19 cellular contexts compared by ENCODE assay signal in the genomic region with DNA sequence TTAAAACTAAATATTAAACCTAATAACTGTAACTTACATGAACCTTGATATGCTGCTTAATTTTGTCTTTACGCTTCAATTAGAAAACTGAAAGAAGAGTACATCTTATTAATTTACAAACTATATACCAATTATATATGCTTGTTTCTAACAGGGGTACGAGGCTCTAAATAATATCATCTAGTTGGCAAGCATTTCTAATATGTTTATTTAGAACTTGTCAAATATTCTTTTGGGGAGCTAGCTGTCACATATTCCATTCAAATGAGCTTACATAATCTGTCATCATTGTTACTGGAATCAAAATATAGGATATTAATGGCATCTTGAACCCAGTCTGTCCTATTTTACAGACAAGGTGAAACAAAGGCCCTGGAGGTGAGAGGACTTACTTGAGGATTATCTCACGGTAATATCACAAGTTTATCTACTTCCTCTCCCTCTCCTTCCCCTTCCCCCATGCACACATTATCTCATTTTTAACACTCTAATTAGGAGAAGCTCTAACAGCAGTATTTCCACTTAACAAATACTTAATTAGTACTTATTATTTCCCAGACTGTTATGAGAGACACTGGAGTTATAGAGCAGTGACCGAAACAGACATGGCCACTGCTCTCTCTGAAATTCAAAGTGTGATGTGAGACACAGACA. TPM values are rescaled to one million over a fixed set of nuclear protein-coding genes. Genes with fewer than 3 reads are reported as not detected.
DNase-seq lines count a peak whose midpoint lies in the region; ATAC-seq, FAIRE-seq and TF ChIP-seq lines count a peak whose summit lies in the region.
"Had no signal": no experiment of that assay in that cellular context is flagged by ENCODE, and none has a peak within 500 bp of the region (broad histone marks: within the 10 kb centered on the region; RNA-seq: fewer than 3 reads in every experiment).

No MANE protein-coding gene starts in this region.

- dilution Hi-C loops in endothelial cell of umbilical vein (cut with MboI; ENCODE audit: extremely low pct_ligation_motif_present, low sequenced_read_pairs) = no loop called here

- H3K27ac ChIP-seq in SK-N-SH (ENCODE audit: low read depth in 2 of 2, low read length in 1 of 2) (peak overlapping the region in 1 of 2 experiments; percentile 93; a peak in 2 of 4 replicates), OCI-LY3 (ENCODE audit: low read length) (no peak overlapping the region), endothelial cell of umbilical vein (ENCODE audit: insufficient read depth, low read depth, low read length) (no peak overlapping the region), psoas muscle (no peak overlapping the region)
- H3K27ac ChIP-seq: tibial artery had no signal

- DNase-seq in SK-N-SH (no peak), endothelial cell of umbilical vein (ENCODE audit: low read depth, low spot score) (no peak), psoas muscle (no peak), T1000 (lab: John Stamatoyannopoulos, UW) (no peak), NCI-H1436 (lab: John Stamatoyannopoulos, UW) (no peak)
- DNase-seq: activated CD4-positive, alpha-beta T cell treated with anti-CD3 and anti-CD28 coated beads, Interleukin-2, amount 10 ng/mL, durations not matched to agents 7 days and 5 days; anterior cingulate cortex; Caco-2; Karpas-422; NCI-H1930; tibial artery had no signal

- H3K79me2 ChIP-seq in SK-N-SH (ENCODE audit: insufficient read depth) (peaks cover 79% of the 10 kb centered on the region), OCI-LY3 (ENCODE audit: low read length) (peaks cover 73% of the 10 kb centered on the region), endothelial cell of umbilical vein (ENCODE audit: control insufficient read depth, insufficient read depth, low read length) (peaks cover 78% of the 10 kb centered on the region)

- 91% methylated on average over 4 of the region's 4 CpGs for WGBS in SK-N-SH (ENCODE audit: low lambda C conversion rate)
- 69 to 87% (median 69%) methylated on average over 4 of the region's 4 CpGs for WGBS in psoas muscle, 3 donors

- H4K20me1 ChIP-seq in SK-N-SH (ENCODE audit: insufficient read depth) = peaks cover 56% of the 10 kb centered on the region
- H4K20me1 ChIP-seq in OCI-LY3 (ENCODE audit: insufficient read depth, low read length) = peaks cover 50% of the 10 kb centered on the region
- H4K20me1 ChIP-seq in endothelial cell of umbilical vein (replicated peaks; ENCODE audit: control insufficient read depth, extremely low read depth, insufficient read depth, low read length) = peaks cover 10% of the 10 kb centered on the region

- peaks cover 21% of the 10 kb centered on the region for H3F3A ChIP-seq in SK-N-SH (replicated peaks; ENCODE audit: insufficient read depth)

- no peak for TF ChIP-seq RAD21 in SK-N-SH (IDR thresholded peaks at IDR 0.05; ENCODE audit: low read length)

- H2AFZ ChIP-seq in SK-N-SH (ENCODE audit: low read depth) (no peak overlapping the region), OCI-LY3 (ENCODE audit: low read depth, low read length) (no peak overlapping the region), endothelial cell of umbilical vein (ENCODE audit: low read depth, low read length) (no peak overlapping the region)

- no peak for ATAC-seq in SK-N-SH treated with all-trans-retinoic acid at 6 μM for 48 hours
- no peak for ATAC-seq in psoas muscle
- ATAC-seq in GM18498 (IDR thresholded peaks at IDR 0.05; ENCODE audit: unreplicated experiment) = no peak

- TF ChIP-seq POLR2A in endothelial cell of umbilical vein (IDR thresholded peaks at IDR 0.05; ENCODE audit: low read depth, low read length) = no peak

- intact Hi-C loops in endothelial cell of umbilical vein (cut with micrococcal nuclease) (loop anchor here (5.0 to 10.0 kb wide), 3 partner anchors 89 to 751 kb away; a partner anchor contains a TSS), psoas muscle (cut with DNase I) (no loop called here)

- BruUV-seq in endothelial cell of umbilical vein (replicated peaks; lab: Mats Ljungman, UMichigan) = no TSS peak

- H3K4me2 ChIP-seq in SK-N-SH (peak overlapping the region; percentile 78; the same call in 1 of the 2 replicates), OCI-LY3 (ENCODE audit: low read length) (peak overlapping the region; percentile 95), endothelial cell of umbilical vein (ENCODE audit: insufficient read depth, low read length) (peak overlapping the region; percentile 97)

- CTCF ChIA-PET in SK-N-SH (lab: Yijun Ruan, JAX) (interaction anchor here (1.0 to 4.5 kb wide), 8 partner anchors 10 to 556 kb away, joined by 3 to 25 read pairs (median 6); no protein-coding TSS in a partner anchor), endothelial cell of umbilical vein (lab: Charles Lee) (interaction anchor here (0.7 to 2.2 kb wide), 3 partner anchors 10 to 152 kb away, joined by 4 to 8 read pairs (median 6); no protein-coding TSS in a partner anchor)

- H3K9me2 ChIP-seq in SK-N-SH = no peaks in the 10 kb centered on the region

- POLR2A ChIA-PET in SK-N-SH (lab: Yijun Ruan, JAX) (no interaction called here), endothelial cell of umbilical vein (lab: Charles Lee) (no interaction called here)

- H3K4me1 ChIP-seq in SK-N-SH (ENCODE audit: control insufficient read depth in 1 of 2, insufficient read depth in 2 of 2, low read depth in 1 of 2, low read length in 1 of 2) (peaks cover 27 to 57% of the 10 kb centered on the region in 2 experiments; a peak in 3 of 4 replicates), OCI-LY3 (ENCODE audit: low read length) (peaks cover 75% of the 10 kb centered on the region), endothelial cell of umbilical vein (ENCODE audit: control insufficient read depth, extremely low read depth, insufficient read depth, low read length) (peaks cover 27% of the 10 kb centered on the region), psoas muscle (peaks cover 46% of the 10 kb centered on the region)

- TF ChIP-seq EP300 in SK-N-SH (IDR thresholded peaks at IDR 0.05; ENCODE audit: borderline replicate concordance in 1 of 2, low read depth in 1 of 2, low read length in 1 of 2) = no peak

- TF ChIP-seq CTCF in SK-N-SH (IDR thresholded peaks at IDR 0.05) = no peak
- TF ChIP-seq CTCF in OCI-LY3 (IDR thresholded peaks at IDR 0.05; ENCODE audit: low read depth, low read length) = no peak
- TF ChIP-seq CTCF in endothelial cell of umbilical vein (IDR thresholded peaks at IDR 0.05; ENCODE audit: extremely low read depth in 1 of 2, insufficient read depth in 1 of 2, low read depth in 1 of 2, low read length in 2 of 2) = no peak
- no peak for TF ChIP-seq CTCF in psoas muscle (IDR thresholded peaks at IDR 0.05)

- no peak overlapping the region for H3K9ac ChIP-seq in SK-N-SH
- no peak overlapping the region for H3K9ac ChIP-seq in OCI-LY3 (ENCODE audit: low read length)
- no peak overlapping the region for H3K9ac ChIP-seq in endothelial cell of umbilical vein (replicated peaks; ENCODE audit: extremely low read depth, insufficient read depth, low read length)

- no peak overlapping the region for H3K4me3 ChIP-seq in SK-N-SH (ENCODE audit: low read depth in 2 of 2, low read length in 1 of 2)
- peak overlapping the region; percentile 18; the same call in 1 of the 2 replicates for H3K4me3 ChIP-seq in OCI-LY3 (ENCODE audit: low read length)
- H3K4me3 ChIP-seq in endothelial cell of umbilical vein (replicated peaks in 1 of 3; ENCODE audit: insufficient read depth in 1 of 3, low read depth in 1 of 3, low read length in 3 of 3) = no peak overlapping the region
- peak overlapping the region; percentile 94 for H3K4me3 ChIP-seq in psoas muscle

- H3K36me3 ChIP-seq in SK-N-SH (replicated peaks in 1 of 2; ENCODE audit: control insufficient read depth in 1 of 2, insufficient read depth in 2 of 2, low read length in 1 of 2) = peaks cover 24 to 30% of the 10 kb centered on the region in 2 experiments
- H3K36me3 ChIP-seq in OCI-LY3 (replicated peaks; ENCODE audit: low read depth, low read length) = peaks cover 8% of the 10 kb centered on the region
- H3K36me3 ChIP-seq in endothelial cell of umbilical vein (ENCODE audit: control insufficient read depth in 2 of 2, extremely low read depth in 1 of 2, insufficient read depth in 2 of 2, low read length in 2 of 2) = peaks cover under 1 to 5% of the 10 kb centered on the region in 2 experiments
- no peaks in the 10 kb centered on the region for H3K36me3 ChIP-seq in psoas muscle (ENCODE audit: insufficient read depth in 1 of 2, low read depth in 1 of 2)
- H3K36me3 ChIP-seq: esophagus muscularis mucosa had no signal

- FAIRE-seq in endothelial cell of umbilical vein (lab: Jason Lieb, UNC) = no peak
- FAIRE-seq: A204.1, colon, G401.6 had no signal

- no peaks in the 10 kb centered on the region for H3K9me3 ChIP-seq in SK-N-SH
- no peaks in the 10 kb centered on the region for H3K9me3 ChIP-seq in OCI-LY3 (ENCODE audit: insufficient read depth, low read length)
- H3K9me3 ChIP-seq in endothelial cell of umbilical vein (replicated peaks; ENCODE audit: control insufficient read depth, insufficient read depth, low read length) = no peaks in the 10 kb centered on the region
- no peaks in the 10 kb centered on the region for H3K9me3 ChIP-seq in psoas muscle
- H3K9me3 ChIP-seq: Caco-2, esophagus muscularis mucosa, tibial artery had no signal

- no peaks in the 10 kb centered on the region for H3K9me1 ChIP-seq in endothelial cell of umbilical vein (replicated peaks; ENCODE audit: control insufficient read depth, extremely low read depth, insufficient read depth, low read length)

- H3K27me3 ChIP-seq in SK-N-SH (ENCODE audit: insufficient read depth) (no peaks in the 10 kb centered on the region), OCI-LY3 (ENCODE audit: low read depth, low read length) (no peaks in the 10 kb centered on the region), endothelial cell of umbilical vein (ENCODE audit: control insufficient read depth in 2 of 2, insufficient read depth in 2 of 2, low read length in 2 of 2) (no peaks in the 10 kb centered on the region), psoas muscle (ENCODE audit: insufficient read depth in 3 of 3, low read length in 2 of 3) (no peaks in the 10 kb centered on the region)
- H3K27me3 ChIP-seq: esophagus muscularis mucosa, tibial artery had no signal

RNA-seq across cellular contexts. Expression of a gene that starts 3.5 kb away (rescaled TPM):
- 15.9 and 17.5 TPM in 2 replicates for polyA plus RNA-seq in SK-N-SH (2012; rRNA removed)
- 20.5 and 20.9 TPM in 2 replicates for polyA plus RNA-seq in SK-N-SH (2012; cell fraction: cytosol; rRNA removed)
- polyA plus RNA-seq in SK-N-SH (2012; cell fraction: nucleus; rRNA removed) = 14.8 and 25.9 TPM in 2 replicates
- total RNA-seq in endothelial cell of umbilical vein = 47.3 and 48.4 TPM in 2 replicates
- 11.9 and 14.9 TPM in 2 replicates for polyA plus RNA-seq in endothelial cell of umbilical vein
- 17.6 and 18.1 TPM in 2 replicates for polyA plus RNA-seq in endothelial cell of umbilical vein (2011; cell fraction: cytosol; rRNA removed)
- 43.1 and 51.5 TPM in 2 replicates for polyA plus RNA-seq in endothelial cell of umbilical vein (2011; cell fraction: nucleus; rRNA removed)
- 23.0 and 35.6 TPM in 2 replicates for polyA plus RNA-seq in endothelial cell of umbilical vein (2012)
- polyA minus RNA-seq in endothelial cell of umbilical vein = 45.1 and 46.9 TPM in 2 replicates
- 40.1 TPM for polyA minus RNA-seq in endothelial cell of umbilical vein (2011; cell fraction: cytosol; rRNA and poly(A)+ RNA removed)
- polyA minus RNA-seq in endothelial cell of umbilical vein (2011; cell fraction: nucleus; rRNA and poly(A)+ RNA removed) = 55.8 and 91.6 TPM in 2 replicates
- total RNA-seq in psoas muscle = 10 to 100 TPM; 17.1 to 21.4 (median 18.8) TPM
- polyA plus RNA-seq in psoas muscle = 1 to 10 TPM; 5.5 to 7.1 (median 6.2) TPM

RNA-seq across cellular contexts. Expression of a gene that starts 23.3 kb away (rescaled TPM):
- polyA plus RNA-seq in SK-N-SH (2012; rRNA removed) = 0.06 and 0.12 TPM in 2 replicates
- 0.21 and 0.22 TPM in 2 replicates for polyA plus RNA-seq in SK-N-SH (2012; cell fraction: cytosol; rRNA removed)
- 0.09 and 0.36 TPM in 2 replicates for polyA plus RNA-seq in SK-N-SH (2012; cell fraction: nucleus; rRNA removed)
- total RNA-seq in endothelial cell of umbilical vein = 12.8 and 14.3 TPM in 2 replicates
- polyA plus RNA-seq in endothelial cell of umbilical vein = 17.2 and 20.6 TPM in 2 replicates
- polyA plus RNA-seq in endothelial cell of umbilical vein (2011; cell fraction: cytosol; rRNA removed) = 15.0 and 15.4 TPM in 2 replicates
- polyA plus RNA-seq in endothelial cell of umbilical vein (2011; cell fraction: nucleus; rRNA removed) = 8.5 TPM in 2 replicates
- 10.8 and 21.0 TPM in 2 replicates for polyA plus RNA-seq in endothelial cell of umbilical vein (2012)
- 20.2 and 26.9 TPM in 2 replicates for polyA minus RNA-seq in endothelial cell of umbilical vein
- not detected for polyA minus RNA-seq in endothelial cell of umbilical vein (2011; cell fraction: cytosol; rRNA and poly(A)+ RNA removed)
- 6.6 and 6.9 TPM in 2 replicates for polyA minus RNA-seq in endothelial cell of umbilical vein (2011; cell fraction: nucleus; rRNA and poly(A)+ RNA removed)
- 10 to 100 TPM in 1 of 4 donors, 1 to 10 TPM in 3; 1.4 to 10.6 (median 5.9) TPM for total RNA-seq in psoas muscle
- polyA plus RNA-seq in psoas muscle = 1 to 10 TPM in 2 of 3 donors, under 1 TPM in 1; 0.36 to 2.5 (median 1.0) TPM
- total RNA-seq: activated CD4-positive, alpha-beta T cell treated with anti-CD3 and anti-CD28 coated beads, Interleukin-2, amount 10 ng/mL, durations not matched to agents 7 days and 5 days; T-helper 2 cell treated with Interferon-gamma antibody and Interleukin-4, amounts not matched to agents 100 ng/mL and 5 ng/mL, for 36 hours had no signal

Comparison
In these comparisons a context has a peak if more than half of its experiments do, and no peak if none do; other contexts are left out.
1. H3K4me3 ChIP-seq: peak in OCI-LY3 (single experiment) and psoas muscle (single experiment); none in SK-N-SH (0 of 2) and endothelial cell of umbilical vein (0 of 3).
2. Peak in every context shown above with its lines, with median percentiles within 50 percentile points of each other: H3K4me2 ChIP-seq.